8 cellular contexts compared by ENCODE assay signal in the genomic region with DNA sequence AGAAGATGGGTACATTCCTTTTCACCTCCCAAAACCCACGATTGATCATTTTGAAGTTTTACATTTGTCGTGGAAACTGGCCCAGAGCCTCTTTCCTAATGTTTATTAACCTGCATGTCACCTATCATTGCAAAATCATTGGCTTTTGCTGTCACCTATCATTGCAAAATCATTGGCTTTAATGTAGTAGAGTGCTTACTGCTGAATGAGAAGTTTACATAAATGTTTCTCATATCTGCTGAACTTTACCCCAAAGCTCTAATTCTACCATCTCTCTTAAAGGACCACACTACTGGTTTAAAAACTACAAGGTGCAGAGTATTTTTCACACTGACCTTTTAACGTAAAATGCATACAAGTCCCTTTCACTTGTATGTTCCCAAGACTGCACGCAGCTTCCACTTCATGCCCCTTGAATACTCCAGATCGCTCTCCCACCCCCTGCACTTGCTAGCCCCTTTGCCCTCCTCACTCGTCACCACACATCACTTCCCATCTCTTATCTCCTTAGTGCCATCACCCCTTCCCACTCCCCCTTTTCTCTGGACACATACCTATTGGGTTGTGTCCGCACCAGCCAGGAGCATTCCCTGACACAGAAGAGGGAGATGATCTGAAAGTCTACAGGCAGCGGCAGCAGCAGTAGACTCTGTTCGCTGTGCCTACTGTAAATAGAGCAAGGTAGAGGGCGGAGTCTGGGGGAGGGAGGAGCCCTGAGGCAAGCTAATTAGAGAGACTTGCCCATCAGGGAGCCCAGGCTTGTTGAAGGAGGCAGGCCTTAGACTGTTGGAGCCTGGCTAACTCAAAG. TPM values are rescaled to one million over a fixed set of nuclear protein-coding genes. Genes with fewer than 3 reads are reported as not detected.
DNase-seq lines count a peak whose midpoint lies in the region; ATAC-seq, FAIRE-seq and TF ChIP-seq lines count a peak whose summit lies in the region.

No MANE protein-coding gene starts in this region.

- no peak overlapping the region for H2BK20ac ChIP-seq in H1 (ENCODE audit: low read length)

- ATAC-seq in GM19455 (IDR thresholded peaks at IDR 0.05; ENCODE audit: unreplicated experiment) (peak; percentile 96), HG03432 (IDR thresholded peaks at IDR 0.05; ENCODE audit: unreplicated experiment) (peak; percentile 87)

- POLR2A ChIA-PET in H1 (lab: Charles Lee; ENCODE audit: partially characterized antibody) = interaction anchor here (1.0 to 2.2 kb wide), 10 partner anchors 13 to 448 kb away, joined by 3 to 6 read pairs (median 3); partner anchors contain the start of gene ARPP19

- H3K4me1 ChIP-seq in BE2C (no peaks in the 10 kb centered on the region), H1 (replicated peaks in 1 of 4; ENCODE audit: control insufficient read depth in 3 of 4, insufficient read depth in 4 of 4, low read length in 3 of 4) (peaks cover 0 to 8% (median 3%) of the 10 kb centered on the region in 4 experiments; a peak in 4 of 7 replicates)

- no peak for TF ChIP-seq EP300 in H1 (IDR thresholded peaks at IDR 0.05; ENCODE audit: borderline replicate concordance in 1 of 2, low read depth in 2 of 2, low read length in 2 of 2)

- H3K18ac ChIP-seq in H1 (ENCODE audit: extremely low read depth, low read length) = 0 out of 2 replicates have a peak overlapping the region, but pooled peaks have one; percentile 20

- H3K79me2 ChIP-seq in H1 (ENCODE audit: control insufficient read depth in 1 of 2, insufficient read depth in 2 of 2, low read length in 2 of 2) = no peaks in the 10 kb centered on the region

- peak overlapping the region; percentile 84 for H2AFZ ChIP-seq in H1 (ENCODE audit: low read length)

- H3K14ac ChIP-seq in H1 (ENCODE audit: insufficient read length) = no peak overlapping the region

- TF ChIP-seq POLR2A in H1 (IDR thresholded peaks at IDR 0.05; ENCODE audit: control extremely low read depth in 1 of 2, low read depth in 2 of 2, low read length in 2 of 2) = no peak

- peak overlapping the region; percentile 93 for H2BK12ac ChIP-seq in H1 (ENCODE audit: low read depth, low read length)

- DNase-seq in BE2C (peak; percentile 30), H1 (ENCODE audit: low read depth in 1 of 2, low spot score in 2 of 2) (peak; percentile 49 to 84), NCI-H2196 (lab: John Stamatoyannopoulos, UW; ENCODE audit: unreplicated experiment) (no peak), cerebellum (ENCODE audit: low spot score) (no peak), NOMO-1 (lab: John Stamatoyannopoulos, UW; ENCODE audit: unreplicated experiment in 2 of 2) (no peak)
- no peak for DNase-seq in activated CD4-positive, alpha-beta T cell treated with anti-CD3 and anti-CD28 coated beads, Interleukin-2, amount 50 U/mL, for 4 hours

- H3K23me2 ChIP-seq in H1 (ENCODE audit: low read depth, low read length) = peaks cover 2% of the 10 kb centered on the region; the same call in 1 of the 2 replicates

- no peak overlapping the region for H2BK15ac ChIP-seq in H1 (ENCODE audit: low read length)

- no peak overlapping the region for H3K27ac ChIP-seq in H1 (ENCODE audit: low read depth, low read length)

- H3K4me2 ChIP-seq in H1 (ENCODE audit: insufficient read depth in 1 of 2, low read depth in 2 of 2, low read length in 2 of 2) = peak overlapping the region; percentile 90 to 93

- H2BK5ac ChIP-seq in H1 (ENCODE audit: low read depth, low read length) = 0 out of 2 replicates have a peak overlapping the region, but pooled peaks have one; percentile 82

- no peak overlapping the region for H4K91ac ChIP-seq in H1 (replicated peaks; ENCODE audit: insufficient read length, low read length)

- no peak overlapping the region for H4K8ac ChIP-seq in H1 (ENCODE audit: extremely low read depth, insufficient read depth, low read length)

- no peak overlapping the region for H2BK120ac ChIP-seq in H1 (replicated peaks; ENCODE audit: low read depth, low read length)

- no peaks in the 10 kb centered on the region for H3K9me3 ChIP-seq in BE2C
- no peaks in the 10 kb centered on the region for H3K9me3 ChIP-seq in H1 (ENCODE audit: insufficient read depth in 2 of 2, low read depth in 1 of 2, low read length in 1 of 2)

- peak; percentile 94 for FAIRE-seq in H1 (lab: Jason Lieb, UNC)

- H3K4ac ChIP-seq in H1 (replicated peaks; ENCODE audit: insufficient read length, low read depth, low read length) = no peak overlapping the region

- H3K9ac ChIP-seq in H1 (replicated peaks in 1 of 4; ENCODE audit: extremely low read depth in 1 of 4, low read depth in 3 of 4, low read length in 3 of 4) = peak overlapping the region in 1 of 4 experiments; percentile 31; a peak in 1 of 7 replicates

- H3K27me3 ChIP-seq in BE2C = no peaks in the 10 kb centered on the region
- no peaks in the 10 kb centered on the region for H3K27me3 ChIP-seq in H1 (replicated peaks in 1 of 4; ENCODE audit: control insufficient read depth in 3 of 4, extremely low read depth in 1 of 4, insufficient read depth in 3 of 4, low read length in 3 of 4)

- H4K5ac ChIP-seq in H1 (ENCODE audit: insufficient read length, low read depth, low read length) = no peak overlapping the region

- H2AK5ac ChIP-seq in H1 (ENCODE audit: low read depth, low read length) = no peak overlapping the region

- H3K56ac ChIP-seq in H1 (replicated peaks; ENCODE audit: insufficient read length, low read depth, low read length) = no peak overlapping the region

- no peaks in the 10 kb centered on the region for H3K79me1 ChIP-seq in H1 (ENCODE audit: low read depth, low read length)

- TF ChIP-seq RAD21 in H1 (IDR thresholded peaks at IDR 0.05 in 1 of 2, conservative IDR thresholded peaks at IDR 0.05 in 1 of 2; ENCODE audit: low read depth in 2 of 2, low read length in 2 of 2) = no peak

- H3K36me3 ChIP-seq in BE2C (no peaks in the 10 kb centered on the region), H1 (ENCODE audit: control insufficient read depth in 2 of 4, insufficient read depth in 4 of 4, low read length in 3 of 4) (no peaks in the 10 kb centered on the region)

- no peaks in the 10 kb centered on the region for H4K20me1 ChIP-seq in H1 (replicated peaks in 1 of 2; ENCODE audit: control insufficient read depth in 1 of 2, insufficient read depth in 2 of 2, low read length in 2 of 2)

- H3K4me3 ChIP-seq in BE2C (ENCODE audit: low read depth, low read length) (no peak overlapping the region), H1 (ENCODE audit: extremely low read depth in 1 of 4, insufficient read depth in 2 of 4, low read depth in 3 of 4, low read length in 4 of 4) (peak overlapping the region; percentile 39 to 77 (median 52))

- TF ChIP-seq CTCF in BE2C (IDR thresholded peaks at IDR 0.05; ENCODE audit: low read depth, low read length) (no peak), H1 (IDR thresholded peaks at IDR 0.05; ENCODE audit: control extremely low read depth in 1 of 3, insufficient read depth in 1 of 3, low read depth in 1 of 3, low read length in 3 of 3) (no peak)

- H3K23ac ChIP-seq in H1 (ENCODE audit: insufficient read length) = no peak overlapping the region

- CTCF ChIA-PET in H1 (lab: Charles Lee; ENCODE audit: partially characterized antibody) = interaction anchor here (0.8 to 1.4 kb wide), 6 partner anchors 9 to 453 kb away, joined by 3 to 5 read pairs (median 4); no protein-coding TSS in a partner anchor

- 33% methylated on average over 10 of the region's 10 CpGs; no CpG with 5 or more reads in 1 of the 2 experiments for WGBS in H1 (ENCODE audit: extremely low coverage in 1 of 2, insufficient coverage in 1 of 2, insufficient read length in 1 of 2, insufficient replicate concordance in 2 of 2, low coverage in 1 of 2, low lambda C conversion rate in 2 of 2, missing lambda C conversion rate in 1 of 2), 2 experiments

TF ChIP-seq in H1, 55 proteins besides CTCF, POLR2A, EP300 and RAD21:
- TF ChIP-seq HDAC2 (IDR thresholded peaks at IDR 0.05; ENCODE audit: borderline replicate concordance in 1 of 2, low read depth in 2 of 2, low read length in 2 of 2) (no peak), ASH2L (IDR thresholded peaks at IDR 0.05; ENCODE audit: low read length) (peak; percentile 72), TAF1 (IDR thresholded peaks at IDR 0.05; ENCODE audit: low read depth, low read length) (peak; percentile 43; the same call in 1 of the 2 replicates)

RNA-seq across cellular contexts. Expression of gene ATOSA, which starts 30.2 kb away (rescaled TPM):
- polyA plus RNA-seq in BE2C (2012; ENCODE audit: insufficient read depth, insufficient read length, low read depth) = 31.6 TPM
- 7.9 and 8.6 TPM in 2 replicates for total RNA-seq in H1 (2021; fragmentation: NEBNext Ultra II Directional; extraction: Animal tissue kit (Norgen Biotek cat#: 25700))
- 3.6 and 4.6 TPM in 2 replicates for polyA plus RNA-seq in H1 (2011; rRNA removed)
- polyA plus RNA-seq in H1 (2011; cell fraction: cytosol; rRNA removed) = 6.4 TPM
- polyA plus RNA-seq in H1 (2011; cell fraction: nucleus; rRNA removed) = 4.5 TPM
- 3.5 to 6.9 TPM (median 5.7 TPM) in 4 replicates for polyA plus RNA-seq in H1 (2012, experiment 1 of 2)
- polyA plus RNA-seq in H1 (2012, experiment 2 of 2) = 0.50 TPM
- 5.8 TPM for polyA plus RNA-seq in H1 (2013, experiment 1 of 2)
- polyA plus RNA-seq in H1 (2013, experiment 2 of 2) = 5.2 TPM
- polyA minus RNA-seq in H1 (2011; rRNA and poly(A)+ RNA removed) = 10.1 and 13.5 TPM in 2 replicates
- 11.7 TPM for polyA minus RNA-seq in H1 (2011; cell fraction: cytosol; rRNA and poly(A)+ RNA removed)
- polyA minus RNA-seq in H1 (2011; cell fraction: nucleus; rRNA and poly(A)+ RNA removed) = 16.0 TPM
- total RNA-seq in cerebellum = 65.0 TPM

Comparison
In these comparisons a context has a peak if more than half of its experiments do, and no peak if none do; other contexts are left out.
1. DNase-seq: peak in BE2C (single experiment) and H1 (2 of 2); none in NCI-H2196 (single experiment), cerebellum (single experiment), NOMO-1 (0 of 2) and activated CD4-positive, alpha-beta T cell treated with anti-CD3 and anti-CD28 coated beads, Interleukin-2, amount 50 U/mL, for 4 hours (0 of 2).